22 cellular contexts compared by ENCODE assay signal in the genomic region with DNA sequence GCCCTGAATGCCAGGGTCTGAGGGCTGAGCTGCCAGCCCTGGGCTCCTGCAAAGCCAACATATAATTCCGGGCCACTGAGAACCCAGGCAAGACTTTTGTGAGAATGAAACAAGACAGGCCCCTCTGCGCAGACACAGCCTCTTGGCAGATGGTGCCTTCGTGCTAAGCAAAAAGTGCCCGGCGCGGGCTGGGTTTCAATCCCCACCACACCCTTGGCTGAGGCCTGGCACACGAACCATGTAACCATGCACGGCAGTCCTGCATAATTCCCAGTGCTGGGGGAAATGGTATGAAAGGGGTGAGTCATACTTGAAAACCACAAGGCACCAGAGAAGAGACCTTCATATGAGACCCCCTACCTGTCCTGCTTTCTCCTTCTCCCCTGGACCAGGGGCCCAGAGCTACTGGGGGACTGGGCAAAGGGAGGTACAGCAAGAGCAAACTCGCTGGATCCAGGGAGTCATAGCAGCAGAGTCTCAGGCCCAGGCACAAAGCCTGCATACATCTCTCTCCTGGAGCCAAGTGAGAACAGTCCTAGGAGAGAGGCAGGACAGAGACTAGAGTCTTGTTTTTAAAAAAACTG. TPM values are rescaled to one million over a fixed set of nuclear protein-coding genes. Genes with fewer than 3 reads are reported as not detected.
A peak's percentile ranks its signal among the peaks of the same experiment; 100 is the strongest.
DNase-seq lines count a peak whose midpoint lies in the region; ATAC-seq, FAIRE-seq and TF ChIP-seq lines count a peak whose summit lies in the region.
"Had no signal": no experiment of that assay in that cellular context is flagged by ENCODE, and none has a peak within 500 bp of the region (broad histone marks: within the 10 kb centered on the region; RNA-seq: fewer than 3 reads in every experiment).

No MANE protein-coding gene starts in this region.

- H2AFZ ChIP-seq in astrocyte (ENCODE audit: low read depth, low read length): no peak overlapping the region

- no peaks in the 10 kb centered on the region for H3K79me2 ChIP-seq in astrocyte (ENCODE audit: insufficient read depth, low read length)

- H3K27me3 ChIP-seq in MG63: no peaks in the 10 kb centered on the region
- no peaks in the 10 kb centered on the region for H3K27me3 ChIP-seq in astrocyte (ENCODE audit: insufficient read depth, low read length)
- H3K27me3 ChIP-seq: BLaER1, tibial nerve had no signal

- H3K36me3 Mint-ChIP-seq in astrocyte (ENCODE audit: low read depth, unreplicated experiment): peaks cover 8% of the 10 kb centered on the region
- no peaks in the 10 kb centered on the region for H3K36me3 Mint-ChIP-seq in activated T-helper 1 cell treated with anti-CD3 and anti-CD28 coated beads, Interleukin-12 subunit alpha, Interleukin-12 subunit beta, Interleukin-2, Interleukin-4 antibody, amounts not matched to agents 30 ng/mL and 10 ng/mL and 1 ng/mL, durations not matched to agents 14 hours and 24 hours and 36 hours (ENCODE audit: low read depth)
- no peaks in the 10 kb centered on the region for H3K36me3 Mint-ChIP-seq in stimulated activated effector memory CD8-positive, alpha-beta T cell treated with anti-CD3 and anti-CD28 coated beads, Interleukin-12 subunit alpha, Interleukin-12 subunit beta, amount 100 ng/mL, for 72 hours
- H3K36me3 Mint-ChIP-seq: activated CD8-positive, alpha-beta memory T cell treated with anti-CD3 and anti-CD28 coated beads, Interleukin-2, amount 10 ng/mL, durations not matched to agents 7 days and 5 days; brain had no signal

- intact Hi-C loops in activated T-helper 1 cell treated with anti-CD3 and anti-CD28 coated beads, Interleukin-12 subunit alpha, Interleukin-12 subunit beta, Interleukin-2, Interleukin-4 antibody, amounts not matched to agents 30 ng/mL and 10 ng/mL and 1 ng/mL, durations not matched to agents 14 hours and 24 hours and 36 hours (cut with micrococcal nuclease): no loop called here

- TF ChIP-seq CTCF in astrocyte (IDR thresholded peaks at IDR 0.05; ENCODE audit: insufficient read depth, low read depth, low read length): no peak

- no peaks in the 10 kb centered on the region for H3K9me3 Mint-ChIP-seq in astrocyte (ENCODE audit: unreplicated experiment)
- no peaks in the 10 kb centered on the region for H3K9me3 Mint-ChIP-seq in activated T-helper 1 cell treated with anti-CD3 and anti-CD28 coated beads, Interleukin-12 subunit alpha, Interleukin-12 subunit beta, Interleukin-2, Interleukin-4 antibody, amounts not matched to agents 30 ng/mL and 10 ng/mL and 1 ng/mL, durations not matched to agents 14 hours and 24 hours and 36 hours
- H3K9me3 Mint-ChIP-seq in stimulated activated effector memory CD8-positive, alpha-beta T cell treated with anti-CD3 and anti-CD28 coated beads, Interleukin-12 subunit alpha, Interleukin-12 subunit beta, amount 100 ng/mL, for 72 hours: no peaks in the 10 kb centered on the region

- ATAC-seq in stimulated activated effector memory CD8-positive, alpha-beta T cell treated with anti-CD3 and anti-CD28 coated beads, Interleukin-12 subunit alpha, Interleukin-12 subunit beta, amount 100 ng/mL, for 72 hours: no peak
- ATAC-seq: activated CD8-positive, alpha-beta memory T cell treated with anti-CD3 and anti-CD28 coated beads, Interleukin-2, amount 10 ng/mL, durations not matched to agents 7 days and 5 days had no signal

- H3K27ac Mint-ChIP-seq in astrocyte (ENCODE audit: unreplicated experiment): no peak overlapping the region
- no peak overlapping the region for H3K27ac Mint-ChIP-seq in activated T-helper 1 cell treated with anti-CD3 and anti-CD28 coated beads, Interleukin-12 subunit alpha, Interleukin-12 subunit beta, Interleukin-2, Interleukin-4 antibody, amounts not matched to agents 30 ng/mL and 10 ng/mL and 1 ng/mL, durations not matched to agents 14 hours and 24 hours and 36 hours
- H3K27ac Mint-ChIP-seq in stimulated activated effector memory CD8-positive, alpha-beta T cell treated with anti-CD3 and anti-CD28 coated beads, Interleukin-12 subunit alpha, Interleukin-12 subunit beta, amount 100 ng/mL, for 72 hours: no peak overlapping the region
- H3K27ac Mint-ChIP-seq: activated CD8-positive, alpha-beta memory T cell treated with anti-CD3 and anti-CD28 coated beads, Interleukin-2, amount 10 ng/mL, durations not matched to agents 7 days and 5 days had no signal

- H3K27me3 Mint-ChIP-seq in astrocyte (ENCODE audit: low read depth, unreplicated experiment): peaks cover 3% of the 10 kb centered on the region
- peaks cover 4% of the 10 kb centered on the region for H3K27me3 Mint-ChIP-seq in activated T-helper 1 cell treated with anti-CD3 and anti-CD28 coated beads, Interleukin-12 subunit alpha, Interleukin-12 subunit beta, Interleukin-2, Interleukin-4 antibody, amounts not matched to agents 30 ng/mL and 10 ng/mL and 1 ng/mL, durations not matched to agents 14 hours and 24 hours and 36 hours (ENCODE audit: insufficient read depth)
- H3K27me3 Mint-ChIP-seq: brain had no signal

- H3K36me3 ChIP-seq in MG63 (peaks cover 4% of the 10 kb centered on the region), astrocyte (ENCODE audit: insufficient read depth, low read length) (no peaks in the 10 kb centered on the region)
- H3K36me3 ChIP-seq: BLaER1, tibial nerve had no signal

- H3K27ac ChIP-seq in astrocyte (ENCODE audit: low read depth, low read length): peak overlapping the region; percentile 46
- H3K27ac ChIP-seq: BLaER1, tibial nerve had no signal

- H3K9me3 ChIP-seq in MG63: no peaks in the 10 kb centered on the region
- H3K9me3 ChIP-seq in astrocyte (ENCODE audit: insufficient read depth, low read depth, low read length): no peaks in the 10 kb centered on the region
- H3K9me3 ChIP-seq: BLaER1, tibial nerve had no signal

- H3K4me1 ChIP-seq in astrocyte (ENCODE audit: insufficient read depth, low read length): peaks cover 36% of the 10 kb centered on the region
- H3K4me1 ChIP-seq: BLaER1, tibial nerve had no signal

- no peaks in the 10 kb centered on the region for H4K20me1 ChIP-seq in astrocyte (ENCODE audit: insufficient read depth, low read length)
- H4K20me1 ChIP-seq: BLaER1 had no signal

- peak overlapping the region; percentile 70 for H3K4me2 ChIP-seq in astrocyte (ENCODE audit: low read length)
- H3K4me2 ChIP-seq: BLaER1 had no signal

- DNase-seq in EL (peak; percentile 48), MG63 (peak; percentile 98), astrocyte (ENCODE audit: low read depth) (peak; percentile 66), myocyte (ENCODE audit: low read depth) (peak; percentile 86), DMS79 treated with DMSO at 0.1 percent for 48 hours (lab: John Stamatoyannopoulos, UW) (no peak), DMS53 treated with DMSO at 0.1 percent for 48 hours (lab: John Stamatoyannopoulos, UW; ENCODE audit: unreplicated experiment) (no peak)
- no peak for DNase-seq in activated T-helper 1 cell treated with anti-CD3 and anti-CD28 coated beads, Interleukin-12 subunit alpha, Interleukin-12 subunit beta, Interleukin-2, Interleukin-4 antibody, amounts not matched to agents 30 ng/mL and 10 ng/mL and 1 ng/mL, durations not matched to agents 14 hours and 24 hours and 36 hours (ENCODE audit: low spot score)
- DNase-seq in stimulated activated effector memory CD8-positive, alpha-beta T cell treated with anti-CD3 and anti-CD28 coated beads, Interleukin-12 subunit alpha, Interleukin-12 subunit beta, amount 100 ng/mL, for 72 hours (ENCODE audit: low spot score in 2 of 2): no peak
- DNase-seq: activated CD8-positive, alpha-beta memory T cell treated with anti-CD3 and anti-CD28 coated beads, Interleukin-2, amount 10 ng/mL, durations not matched to agents 7 days and 5 days; erythroblast; HCEC 1CT; Karpas-422; mesenchymal stem cell; NCI-H1417 treated with DMSO at 0.1 percent for 48 hours; T1000 had no signal

- peaks cover 20% of the 10 kb centered on the region for H3K4me1 Mint-ChIP-seq in astrocyte (ENCODE audit: low read depth, unreplicated experiment)
- no peaks in the 10 kb centered on the region for H3K4me1 Mint-ChIP-seq in activated T-helper 1 cell treated with anti-CD3 and anti-CD28 coated beads, Interleukin-12 subunit alpha, Interleukin-12 subunit beta, Interleukin-2, Interleukin-4 antibody, amounts not matched to agents 30 ng/mL and 10 ng/mL and 1 ng/mL, durations not matched to agents 14 hours and 24 hours and 36 hours (ENCODE audit: low read depth)
- peaks cover 6% of the 10 kb centered on the region for H3K4me1 Mint-ChIP-seq in stimulated activated effector memory CD8-positive, alpha-beta T cell treated with anti-CD3 and anti-CD28 coated beads, Interleukin-12 subunit alpha, Interleukin-12 subunit beta, amount 100 ng/mL, for 72 hours

- no peak for FAIRE-seq in astrocyte (lab: Jason Lieb, UNC)
- FAIRE-seq: D721Med had no signal

- H3K9ac ChIP-seq in astrocyte (ENCODE audit: low read length): peak overlapping the region; percentile 47
- H3K9ac ChIP-seq: BLaER1 had no signal

- H3K4me3 ChIP-seq in MG63 (no peak overlapping the region), astrocyte (ENCODE audit: insufficient read depth, low read depth, low read length) (no peak overlapping the region)
- H3K4me3 ChIP-seq: BLaER1, tibial nerve had no signal

- H3K4me3 Mint-ChIP-seq in astrocyte (ENCODE audit: unreplicated experiment): no peak overlapping the region
- H3K4me3 Mint-ChIP-seq in activated T-helper 1 cell treated with anti-CD3 and anti-CD28 coated beads, Interleukin-12 subunit alpha, Interleukin-12 subunit beta, Interleukin-2, Interleukin-4 antibody, amounts not matched to agents 30 ng/mL and 10 ng/mL and 1 ng/mL, durations not matched to agents 14 hours and 24 hours and 36 hours: no peak overlapping the region
- H3K4me3 Mint-ChIP-seq in stimulated activated effector memory CD8-positive, alpha-beta T cell treated with anti-CD3 and anti-CD28 coated beads, Interleukin-12 subunit alpha, Interleukin-12 subunit beta, amount 100 ng/mL, for 72 hours: no peak overlapping the region
- H3K4me3 Mint-ChIP-seq: activated CD8-positive, alpha-beta memory T cell treated with anti-CD3 and anti-CD28 coated beads, Interleukin-2, amount 10 ng/mL, durations not matched to agents 7 days and 5 days; brain had no signal

RNA-seq across cellular contexts. Expression of gene LOXL1, which starts 26.0 kb away (rescaled TPM):
- total RNA-seq in MG63 (2014; rRNA removed; shearing (Covaris generic); ENCODE audit: low replicate concordance): 206 and 224 TPM in 2 replicates
- total RNA-seq in astrocyte (280 and 384 TPM in 2 replicates), myocyte (129 and 136 TPM in 2 replicates)
- 758 TPM for polyA plus RNA-seq in myocyte (2012)
- total RNA-seq in activated T-helper 1 cell treated with anti-CD3 and anti-CD28 coated beads, Interleukin-12 subunit alpha, Interleukin-12 subunit beta, Interleukin-2, Interleukin-4 antibody, amounts not matched to agents 30 ng/mL and 10 ng/mL and 1 ng/mL, durations not matched to agents 14 hours and 24 hours and 36 hours: 0.34 and 1.3 TPM in 2 replicates

RNA-seq across cellular contexts. Expression of gene TBC1D21, which starts 26.9 kb away (rescaled TPM):
- total RNA-seq in MG63 (2014; rRNA removed; shearing (Covaris generic); ENCODE audit: low replicate concordance): not detected in 2 replicates
- total RNA-seq in astrocyte (not detected in 2 replicates), myocyte (not detected in 2 replicates)
- not detected for polyA plus RNA-seq in myocyte (2012)
- total RNA-seq in activated T-helper 1 cell treated with anti-CD3 and anti-CD28 coated beads, Interleukin-12 subunit alpha, Interleukin-12 subunit beta, Interleukin-2, Interleukin-4 antibody, amounts not matched to agents 30 ng/mL and 10 ng/mL and 1 ng/mL, durations not matched to agents 14 hours and 24 hours and 36 hours: not detected in 2 replicates
- total RNA-seq: activated CD8-positive, alpha-beta memory T cell treated with anti-CD3 and anti-CD28 coated beads, Interleukin-2, amount 10 ng/mL, durations not matched to agents 7 days and 5 days; dermis microvascular lymphatic vessel endothelial cell; kidney epithelial cell; tibial nerve had no signal
- polyA plus RNA-seq: neural cell had no signal

Comparison
In these comparisons a context has a peak if more than half of its experiments do, and no peak if none do; other contexts are left out.
1. DNase-seq: peak in EL (single experiment), MG63 (single experiment), astrocyte (single experiment) and myocyte (single experiment); none in DMS79 treated with DMSO at 0.1 percent for 48 hours (single experiment), activated T-helper 1 cell treated with anti-CD3 and anti-CD28 coated beads, Interleukin-12 subunit alpha, Interleukin-12 subunit beta, Interleukin-2, Interleukin-4 antibody, amounts not matched to agents 30 ng/mL and 10 ng/mL and 1 ng/mL, durations not matched to agents 14 hours and 24 hours and 36 hours (single experiment), DMS53 treated with DMSO at 0.1 percent for 48 hours (single experiment) and stimulated activated effector memory CD8-positive, alpha-beta T cell treated with anti-CD3 and anti-CD28 coated beads, Interleukin-12 subunit alpha, Interleukin-12 subunit beta, amount 100 ng/mL, for 72 hours (0 of 2).
2. RNA of gene LOXL1, which starts 26.0 kb away (total RNA-seq): 280 to 384 TPM in astrocyte, 206 to 224 TPM in MG63 and 129 to 136 TPM in myocyte; 0.34 to 1.3 TPM in activated T-helper 1 cell treated with anti-CD3 and anti-CD28 coated beads, Interleukin-12 subunit alpha, Interleukin-12 subunit beta, Interleukin-2, Interleukin-4 antibody, amounts not matched to agents 30 ng/mL and 10 ng/mL and 1 ng/mL, durations not matched to agents 14 hours and 24 hours and 36 hours; every median in the first group is over 10 times any median in the second.